In genomic region chr2:36486546-36487044, GRCh38 we compare ENCODE assay signal across 11 cellular contexts.
DNase-seq lines count a peak whose midpoint lies in the region; ATAC-seq, FAIRE-seq and TF ChIP-seq lines count a peak whose summit lies in the region.
"Had no signal": no experiment of that assay in that cellular context is flagged by ENCODE, and none has a peak within 500 bp of the region (broad histone marks: within the 10 kb centered on the region; RNA-seq: fewer than 3 reads in every experiment).

No MANE protein-coding gene starts in this region.

- no peak for ATAC-seq in GM21723 (IDR thresholded peaks at IDR 0.05; ENCODE audit: unreplicated experiment)

- FAIRE-seq in kidney (lab: Jason Lieb, UNC): no peak

- H3K27ac Mint-ChIP-seq in CD14-positive monocyte: no peak overlapping the region

- H3K27ac ChIP-seq in caudate nucleus (ENCODE audit: low read depth, low read length): peak overlapping the region; percentile 63
- H3K27ac ChIP-seq in kidney (ENCODE audit: low read depth in 2 of 2, low read length in 2 of 2): peak overlapping the region; percentile 59 to 76
- peak overlapping the region; percentile 62 for H3K27ac ChIP-seq in suprapubic skin

- no peaks in the 10 kb centered on the region for H3K4me1 Mint-ChIP-seq in CD14-positive monocyte

- in situ Hi-C loops in GM13977 (cut with MboI; ENCODE audit: low pct_unique_long_range_greater_than_20kb, low sequenced_read_pairs, unreplicated experiment): no loop called here

- peaks cover 2 to 8% of the 10 kb centered on the region in 2 donors for H3K36me3 ChIP-seq in kidney (ENCODE audit: control insufficient read depth in 1 of 2, insufficient read depth in 2 of 2, low read length in 2 of 2)
- peaks cover 5% of the 10 kb centered on the region for H3K36me3 ChIP-seq in suprapubic skin

- H3K4me3 ChIP-seq in kidney (ENCODE audit: low read length in 2 of 2) (no peak overlapping the region), suprapubic skin (no peak overlapping the region)

- peaks cover 0 to 3% (median 0%) of the 10 kb centered on the region in 7 donors for H3K9me3 Mint-ChIP-seq in CD14-positive monocyte

- intact Hi-C loops in kidney (cut with DNase I) (no loop called here), CD14-positive monocyte (cut with micrococcal nuclease) (no loop called here)

- H3K36me3 Mint-ChIP-seq in CD14-positive monocyte: no peaks in the 10 kb centered on the region

- peak overlapping the region in 1 of 2 donors; percentile 34 for H3K9ac ChIP-seq in kidney (ENCODE audit: low read length in 2 of 2)

- no peak for TF ChIP-seq EP300 in suprapubic skin (IDR thresholded peaks at IDR 0.05)

- H3K4me3 Mint-ChIP-seq in CD14-positive monocyte: no peak overlapping the region

- WGBS in suprapubic skin: 43% methylated on average over 1 of the region's 1 CpG

- H3K9me3 ChIP-seq in kidney (ENCODE audit: control insufficient read depth in 1 of 2, low read length in 2 of 2) (no peaks in the 10 kb centered on the region), suprapubic skin (no peaks in the 10 kb centered on the region)

- DNase-seq in HS-5 (ENCODE audit: low read depth) (peak; percentile 70), caudate nucleus (lab: John Stamatoyannopoulos, UW) (no peak), kidney (no peak), suprapubic skin (ENCODE audit: low spot score in 2 of 2) (no peak), CD14-positive monocyte (ENCODE audit: low spot score) (no peak), medulla oblongata (ENCODE audit: extremely low spot score) (no peak), GM13977 (ENCODE audit: low spot score) (no peak)
- DNase-seq: activated CD4-positive, alpha-beta T cell treated with anti-CD3 and anti-CD28 coated beads for 1 hour; effector CD8-positive, alpha-beta T cell; stimulated activated CD4-positive, alpha-beta T cell treated with anti-CD3 and anti-CD28 coated beads, Interleukin-12 subunit alpha, Interleukin-12 subunit beta, amount 100 ng/mL, for 4 hours had no signal

- TF ChIP-seq CTCF in kidney (IDR thresholded peaks at IDR 0.05; ENCODE audit: borderline replicate concordance, extremely low read depth, insufficient read depth) (no peak), suprapubic skin (IDR thresholded peaks at IDR 0.05) (no peak), CD14-positive monocyte (IDR thresholded peaks at IDR 0.05) (no peak), GM13977 (IDR thresholded peaks at IDR 0.05; ENCODE audit: extremely low read depth, insufficient read depth, missing control alignments) (no peak)

- H3K27me3 Mint-ChIP-seq in CD14-positive monocyte (ENCODE audit: low read depth in 3 of 3): no peaks in the 10 kb centered on the region

- no peak for TF ChIP-seq POLR2A in suprapubic skin (IDR thresholded peaks at IDR 0.05)

- H3K4me1 ChIP-seq in kidney (ENCODE audit: control insufficient read depth in 1 of 2, insufficient read depth in 1 of 2, low read depth in 1 of 2, low read length in 2 of 2) (peaks cover 18 to 33% of the 10 kb centered on the region in 2 donors), suprapubic skin (peaks cover 27% of the 10 kb centered on the region)

- no peaks in the 10 kb centered on the region for H3K27me3 ChIP-seq in suprapubic skin
